Comparison of ENCODE assay signal across 1 cellular context in genomic region chr14:77799863-77800730, GRCh38.
A peak's percentile ranks its signal among the peaks of the same experiment; 100 is the strongest.
TF ChIP-seq lines count a peak whose summit lies in the region.

A gene with protein sequence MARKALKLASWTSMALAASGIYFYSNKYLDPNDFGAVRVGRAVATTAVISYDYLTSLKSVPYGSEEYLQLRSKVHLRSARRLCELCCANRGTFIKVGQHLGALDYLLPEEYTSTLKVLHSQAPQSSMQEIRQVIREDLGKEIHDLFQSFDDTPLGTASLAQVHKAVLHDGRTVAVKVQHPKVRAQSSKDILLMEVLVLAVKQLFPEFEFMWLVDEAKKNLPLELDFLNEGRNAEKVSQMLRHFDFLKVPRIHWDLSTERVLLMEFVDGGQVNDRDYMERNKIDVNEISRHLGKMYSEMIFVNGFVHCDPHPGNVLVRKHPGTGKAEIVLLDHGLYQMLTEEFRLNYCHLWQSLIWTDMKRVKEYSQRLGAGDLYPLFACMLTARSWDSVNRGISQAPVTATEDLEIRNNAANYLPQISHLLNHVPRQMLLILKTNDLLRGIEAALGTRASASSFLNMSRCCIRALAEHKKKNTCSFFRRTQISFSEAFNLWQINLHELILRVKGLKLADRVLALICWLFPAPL (plus strand): TSS chr14:77800109. CDS start chr14:77818979, 18,870 bp downstream.

TF ChIP-seq in GM12878, 131 proteins besides CTCF, POLR2A, EP300 and RAD21 (continued from another document):
- TF ChIP-seq, protein P1, sequence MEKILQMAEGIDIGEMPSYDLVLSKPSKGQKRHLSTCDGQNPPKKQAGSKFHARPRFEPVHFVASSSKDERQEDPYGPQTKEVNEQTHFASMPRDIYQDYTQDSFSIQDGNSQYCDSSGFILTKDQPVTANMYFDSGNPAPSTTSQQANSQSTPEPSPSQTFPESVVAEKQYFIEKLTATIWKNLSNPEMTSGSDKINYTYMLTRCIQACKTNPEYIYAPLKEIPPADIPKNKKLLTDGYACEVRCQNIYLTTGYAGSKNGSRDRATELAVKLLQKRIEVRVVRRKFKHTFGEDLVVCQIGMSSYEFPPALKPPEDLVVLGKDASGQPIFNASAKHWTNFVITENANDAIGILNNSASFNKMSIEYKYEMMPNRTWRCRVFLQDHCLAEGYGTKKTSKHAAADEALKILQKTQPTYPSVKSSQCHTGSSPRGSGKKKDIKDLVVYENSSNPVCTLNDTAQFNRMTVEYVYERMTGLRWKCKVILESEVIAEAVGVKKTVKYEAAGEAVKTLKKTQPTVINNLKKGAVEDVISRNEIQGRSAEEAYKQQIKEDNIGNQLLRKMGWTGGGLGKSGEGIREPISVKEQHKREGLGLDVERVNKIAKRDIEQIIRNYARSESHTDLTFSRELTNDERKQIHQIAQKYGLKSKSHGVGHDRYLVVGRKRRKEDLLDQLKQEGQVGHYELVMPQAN (conservative IDR thresholded peaks at IDR 0.05): peak; percentile 99
- TF ChIP-seq PML (IDR thresholded peaks at IDR 0.05; ENCODE audit: low read length): peak; percentile 61; the same call in 1 of the 2 replicates
- TF ChIP-seq, protein P2, sequence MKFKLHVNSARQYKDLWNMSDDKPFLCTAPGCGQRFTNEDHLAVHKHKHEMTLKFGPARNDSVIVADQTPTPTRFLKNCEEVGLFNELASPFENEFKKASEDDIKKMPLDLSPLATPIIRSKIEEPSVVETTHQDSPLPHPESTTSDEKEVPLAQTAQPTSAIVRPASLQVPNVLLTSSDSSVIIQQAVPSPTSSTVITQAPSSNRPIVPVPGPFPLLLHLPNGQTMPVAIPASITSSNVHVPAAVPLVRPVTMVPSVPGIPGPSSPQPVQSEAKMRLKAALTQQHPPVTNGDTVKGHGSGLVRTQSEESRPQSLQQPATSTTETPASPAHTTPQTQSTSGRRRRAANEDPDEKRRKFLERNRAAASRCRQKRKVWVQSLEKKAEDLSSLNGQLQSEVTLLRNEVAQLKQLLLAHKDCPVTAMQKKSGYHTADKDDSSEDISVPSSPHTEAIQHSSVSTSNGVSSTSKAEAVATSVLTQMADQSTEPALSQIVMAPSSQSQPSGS (IDR thresholded peaks at IDR 0.05; ENCODE audit: low read length): no peak
- TF ChIP-seq, protein P3, sequence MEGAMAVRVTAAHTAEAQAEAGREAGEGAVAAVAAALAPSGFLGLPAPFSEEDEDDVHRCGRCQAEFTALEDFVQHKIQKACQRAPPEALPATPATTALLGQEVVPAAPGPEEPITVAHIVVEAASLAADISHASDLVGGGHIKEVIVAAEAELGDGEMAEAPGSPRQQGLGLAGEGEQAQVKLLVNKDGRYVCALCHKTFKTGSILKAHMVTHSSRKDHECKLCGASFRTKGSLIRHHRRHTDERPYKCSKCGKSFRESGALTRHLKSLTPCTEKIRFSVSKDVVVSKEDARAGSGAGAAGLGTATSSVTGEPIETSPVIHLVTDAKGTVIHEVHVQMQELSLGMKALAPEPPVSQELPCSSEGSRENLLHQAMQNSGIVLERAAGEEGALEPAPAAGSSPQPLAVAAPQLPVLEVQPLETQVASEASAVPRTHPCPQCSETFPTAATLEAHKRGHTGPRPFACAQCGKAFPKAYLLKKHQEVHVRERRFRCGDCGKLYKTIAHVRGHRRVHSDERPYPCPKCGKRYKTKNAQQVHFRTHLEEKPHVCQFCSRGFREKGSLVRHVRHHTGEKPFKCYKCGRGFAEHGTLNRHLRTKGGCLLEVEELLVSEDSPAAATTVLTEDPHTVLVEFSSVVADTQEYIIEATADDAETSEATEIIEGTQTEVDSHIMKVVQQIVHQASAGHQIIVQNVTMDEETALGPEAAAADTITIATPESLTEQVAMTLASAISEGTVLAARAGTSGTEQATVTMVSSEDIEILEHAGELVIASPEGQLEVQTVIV (IDR thresholded peaks at IDR 0.05; ENCODE audit: borderline replicate concordance, partially characterized antibody): no peak
- no peak for TF ChIP-seq STAT3 (IDR thresholded peaks at IDR 0.05; ENCODE audit: low read depth, low read length)
- TF ChIP-seq NRF1 (conservative IDR thresholded peaks at IDR 0.05; ENCODE audit: low read depth, low read length): no peak
- TF ChIP-seq RCOR1 (conservative IDR thresholded peaks at IDR 0.05; ENCODE audit: low read depth, low read length): no peak
- TF ChIP-seq CBX5 (IDR thresholded peaks at IDR 0.05; ENCODE audit: low read depth): no peak
- TF ChIP-seq, protein P4, sequence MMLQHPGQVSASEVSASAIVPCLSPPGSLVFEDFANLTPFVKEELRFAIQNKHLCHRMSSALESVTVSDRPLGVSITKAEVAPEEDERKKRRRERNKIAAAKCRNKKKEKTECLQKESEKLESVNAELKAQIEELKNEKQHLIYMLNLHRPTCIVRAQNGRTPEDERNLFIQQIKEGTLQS (IDR thresholded peaks at IDR 0.05; ENCODE audit: borderline replicate concordance, extremely low read depth, low read depth, low read length): peak; percentile 78
- TF ChIP-seq KAT2A (conservative IDR thresholded peaks at IDR 0.05; ENCODE audit: control insufficient read depth, low read depth, low read length): no peak
TF ChIP-seq in GM12878: peak in this region for 45.
